8 cellular contexts compared by ENCODE assay signal in the genomic region with DNA sequence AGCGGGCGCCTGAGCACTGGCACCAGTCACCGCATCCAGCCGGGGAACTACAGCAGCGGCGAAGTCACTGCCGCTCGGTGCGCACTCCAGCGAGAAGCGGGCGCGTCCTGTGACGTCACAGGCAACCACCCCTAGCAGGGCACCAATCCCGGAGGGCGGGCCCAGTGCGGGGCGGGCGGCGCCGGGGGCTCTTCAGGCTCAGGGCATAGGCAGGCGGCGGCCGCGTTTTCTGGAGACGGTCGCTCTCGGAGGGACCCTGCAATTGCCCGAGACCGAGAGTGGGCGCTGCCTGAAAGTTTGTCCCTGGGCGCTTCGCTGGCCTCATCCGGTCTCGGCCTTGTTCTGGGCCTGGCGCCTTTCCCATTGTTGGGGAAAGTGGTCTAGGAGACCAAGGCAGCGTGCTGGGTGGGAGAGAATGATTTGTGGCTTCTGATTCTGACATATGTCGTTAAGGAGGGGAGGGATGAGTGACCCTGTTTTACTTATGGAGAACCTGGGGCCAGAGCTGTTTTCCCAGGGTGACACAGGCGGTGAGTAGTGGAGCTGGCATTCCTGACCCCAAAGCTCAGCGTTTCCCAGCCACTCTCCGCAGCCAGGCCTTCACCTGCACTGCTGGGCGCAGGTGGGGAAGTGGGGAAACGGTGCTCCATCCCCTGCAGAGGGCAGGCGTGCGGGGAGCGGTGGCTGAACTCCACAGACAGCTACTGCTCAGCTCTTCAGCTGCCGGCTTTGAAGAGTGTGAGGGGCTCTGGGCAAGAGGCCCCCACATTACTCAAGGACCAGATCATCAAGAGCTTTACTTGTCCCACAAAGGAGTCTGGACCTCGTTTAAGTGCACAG. TPM values are rescaled to one million over a fixed set of nuclear protein-coding genes. Genes with fewer than 3 reads are reported as not detected.
DNase-seq lines count a peak whose midpoint lies in the region; ATAC-seq, FAIRE-seq and TF ChIP-seq lines count a peak whose summit lies in the region.
"Not testable (repeated sequence)": the region's sequence is repeated elsewhere in the genome, so short reads cannot be mapped to it uniquely, and the experiment has no call there.

Gene FAHD2B, minus strand, starts transcription at position 111 of the 840 bp plus-strand sequence. CDS start 3,176 bp downstream, outside the sequence.

- H3K36me3 Mint-ChIP-seq in activated CD4-positive, alpha-beta T cell treated with anti-CD3 and anti-CD28 coated beads for 36 hours (ENCODE audit: low read depth); immature natural killer cell: not testable (repeated sequence)

- not testable (repeated sequence) for TF ChIP-seq CTCF in bronchial epithelial cell (IDR thresholded peaks at IDR 0.05; ENCODE audit: insufficient read depth, low read length, severe bottlenecking)

- not testable (repeated sequence) for FAIRE-seq in bronchial epithelial cell (lab: Jason Lieb, UNC)

- in situ Hi-C loops in ACHN (cut with HindIII; ENCODE audit: low pct_ligation_motif_present, low pct_unique_long_range_greater_than_20kb, low sequenced_read_pairs), result not testable (repeated sequence)

- H3K4me3 Mint-ChIP-seq in activated CD4-positive, alpha-beta T cell treated with anti-CD3 and anti-CD28 coated beads for 36 hours, result peak within 1 kb of the TSS; percentile 73
- peak within 1 kb of the TSS; percentile 79 to 85 (median 79) for H3K4me3 Mint-ChIP-seq in immature natural killer cell

- H3K9me3 Mint-ChIP-seq in activated CD4-positive, alpha-beta T cell treated with anti-CD3 and anti-CD28 coated beads for 36 hours (ENCODE audit: low read depth); immature natural killer cell: not testable (repeated sequence)

- peak; percentile 78 for ATAC-seq in GM19043 (IDR thresholded peaks at IDR 0.05; ENCODE audit: low read depth, unreplicated experiment)
- peak; percentile 79 for ATAC-seq in HG03159 (IDR thresholded peaks at IDR 0.05; ENCODE audit: unreplicated experiment)
- peak; percentile 97 for ATAC-seq in activated CD4-positive, alpha-beta T cell treated with anti-CD3 and anti-CD28 coated beads for 36 hours

- POLR2A ChIA-PET in activated CD4-positive, alpha-beta T cell treated with anti-CD3 and anti-CD28 coated beads for 36 hours (lab: Charles Lee), result not testable (repeated sequence)

- H3K36me3 ChIP-seq in bronchial epithelial cell (ENCODE audit: control insufficient read depth, insufficient read depth, low read length), result not testable (repeated sequence)

- peak within 1 kb of the TSS; percentile 60 for H3K27ac Mint-ChIP-seq in activated CD4-positive, alpha-beta T cell treated with anti-CD3 and anti-CD28 coated beads for 36 hours
- H3K27ac Mint-ChIP-seq in immature natural killer cell, result peak within 1 kb of the TSS; percentile 43 to 90 (median 66)

- not testable (repeated sequence) for H3K27me3 ChIP-seq in bronchial epithelial cell (ENCODE audit: control insufficient read depth, insufficient read depth, low read length)

- not testable (repeated sequence) for H3K27me3 Mint-ChIP-seq in activated CD4-positive, alpha-beta T cell treated with anti-CD3 and anti-CD28 coated beads for 36 hours; immature natural killer cell (ENCODE audit: low read depth in 3 of 3)

- CTCF ChIA-PET in activated CD4-positive, alpha-beta T cell treated with anti-CD3 and anti-CD28 coated beads for 36 hours (lab: Charles Lee), result interaction anchor here (0.9 kb wide), 1 partner anchor 17 kb away, joined by 5 read pairs; no protein-coding TSS in a partner anchor

- H3K4me1 Mint-ChIP-seq in activated CD4-positive, alpha-beta T cell treated with anti-CD3 and anti-CD28 coated beads for 36 hours, result not testable (repeated sequence)
- H3K4me1 Mint-ChIP-seq in immature natural killer cell, result peaks cover 10 to 11% of the 10 kb centered on the region in 2 donors

- intact Hi-C loops in activated CD4-positive, alpha-beta T cell treated with anti-CD3 and anti-CD28 coated beads for 36 hours (cut with DNase I, micrococcal nuclease), result not testable (repeated sequence)

- H3K4me3 ChIP-seq in bronchial epithelial cell (ENCODE audit: low read depth, low read length), result peak within 1 kb of the TSS; percentile 28

- peak; percentile 59 for DNase-seq in ACHN
- peak; percentile 32 for DNase-seq in NCI-H446 treated with DMSO at 0.1 percent for 48 hours (lab: John Stamatoyannopoulos, UW)
- DNase-seq in activated CD4-positive, alpha-beta T cell treated with anti-CD3 and anti-CD28 coated beads for 36 hours, result peak; percentile 94
- DNase-seq in bronchial epithelial cell (ENCODE audit: low read depth), result peak; percentile 28
- peak; percentile 69 to 79 (median 74) for DNase-seq in immature natural killer cell
- DNase-seq in stimulated activated CD4-positive, alpha-beta T cell treated with anti-CD3 and anti-CD28 coated beads, Interleukin-12 subunit alpha, Interleukin-12 subunit beta, amount 100 ng/mL, for 24 hours (ENCODE audit: low read depth in 2 of 2), result peak; percentile 72 to 81

RNA-seq across cellular contexts. Expression of gene FAHD2B, which starts in this region (rescaled TPM):
- 10 to 100 TPM; 21.0 to 26.2 TPM for total RNA-seq in activated CD4-positive, alpha-beta T cell treated with anti-CD3 and anti-CD28 coated beads for 36 hours
- total RNA-seq in bronchial epithelial cell, result 13.4 and 14.3 TPM in 2 replicates
- polyA plus RNA-seq in immature natural killer cell, result 10 to 100 TPM; 11.0 to 18.1 (median 13.2) TPM

Comparison
In these comparisons a context has a peak if more than half of its experiments do, and no peak if none do; other contexts are left out.
1. Peak in every context shown above with its lines: DNase-seq, ATAC-seq and H3K4me3 ChIP-seq.
2. DNase-seq: peak in every context shown above with its lines; median percentile 94 in activated CD4-positive, alpha-beta T cell treated with anti-CD3 and anti-CD28 coated beads for 36 hours; 76 in stimulated activated CD4-positive, alpha-beta T cell treated with anti-CD3 and anti-CD28 coated beads, Interleukin-12 subunit alpha, Interleukin-12 subunit beta, amount 100 ng/mL, for 24 hours; 74 in immature natural killer cell; 59 in ACHN; 32 in NCI-H446 treated with DMSO at 0.1 percent for 48 hours; 28 in bronchial epithelial cell.